8 cellular contexts compared by ENCODE assay signal in the genomic region with DNA sequence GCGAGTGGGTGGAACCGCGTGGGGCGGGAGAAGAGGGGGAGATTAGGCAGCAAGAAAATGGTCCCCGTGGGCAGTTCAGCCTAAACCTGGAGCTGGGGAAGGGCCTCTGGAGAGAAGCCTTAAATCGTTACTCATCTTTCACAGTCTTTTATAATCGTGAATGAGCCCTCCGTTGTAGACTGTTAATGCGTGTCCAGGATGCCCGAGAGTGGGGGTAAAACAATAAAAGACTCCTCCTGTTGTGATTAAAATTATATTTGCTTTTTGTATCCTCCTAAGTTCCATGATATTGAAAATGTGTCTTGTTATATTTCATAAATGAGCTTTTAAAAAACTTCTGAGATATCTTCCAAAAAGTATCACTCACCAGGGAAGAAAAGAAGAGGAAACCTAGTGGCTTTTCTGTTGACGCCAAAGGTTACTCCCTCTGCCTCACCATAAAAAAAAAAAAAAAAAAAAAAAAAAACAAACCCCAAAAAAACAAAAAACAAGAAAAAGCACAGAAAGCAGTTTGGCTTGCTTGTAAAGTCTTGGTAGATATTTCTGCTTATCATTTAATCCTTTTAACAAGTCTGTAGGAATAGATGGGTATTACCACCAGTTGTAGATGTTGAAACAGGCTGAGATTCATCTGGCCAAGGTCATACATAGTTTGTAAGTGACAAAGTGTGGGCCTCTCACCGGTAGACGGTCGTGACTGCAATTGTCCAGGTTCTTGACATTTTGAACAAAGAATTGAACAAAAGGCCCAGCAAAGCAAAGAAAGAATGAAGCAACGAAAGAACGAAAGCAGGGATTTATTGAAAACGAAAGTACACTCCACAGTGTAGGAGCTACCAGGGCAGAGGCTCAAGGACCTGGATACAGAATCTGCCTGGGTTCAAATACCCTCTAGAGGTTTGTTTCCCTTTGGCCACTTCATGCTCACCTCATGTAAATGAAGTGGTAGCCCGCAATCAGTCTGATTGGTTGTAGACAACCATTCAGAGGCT. TPM values are rescaled to one million over a fixed set of nuclear protein-coding genes. Genes with fewer than 3 reads are reported as not detected.
DNase-seq lines count a peak whose midpoint lies in the region; ATAC-seq and TF ChIP-seq lines count a peak whose summit lies in the region.

No MANE protein-coding gene starts in this region.

- H3K27ac ChIP-seq in left ventricle myocardium inferior (replicated peaks) (peak overlapping the region; percentile 94), caudate nucleus (ENCODE audit: low read depth, low read length) (peak overlapping the region; percentile 98)

- no peaks in the 10 kb centered on the region for H3K9me3 ChIP-seq in left ventricle myocardium inferior (replicated peaks)
- H3K9me3 ChIP-seq in mononuclear cell (ENCODE audit: low read depth, low read length), result no peaks in the 10 kb centered on the region

- ATAC-seq in GM21737 (IDR thresholded peaks at IDR 0.05; ENCODE audit: unreplicated experiment) (no peak), GM21786 (IDR thresholded peaks at IDR 0.05; ENCODE audit: unreplicated experiment) (no peak)

- DNase-seq in left ventricle myocardium inferior (no peak), cardiac septum (ENCODE audit: low spot score) (no peak), NCI-H69 (lab: John Stamatoyannopoulos, UW) (peak; percentile 26), caudate nucleus (lab: John Stamatoyannopoulos, UW) (no peak), foreskin melanocyte (no peak)

- no peak for TF ChIP-seq CTCF in left ventricle myocardium inferior (IDR thresholded peaks at IDR 0.05; ENCODE audit: borderline replicate concordance)

- H3K36me3 ChIP-seq in left ventricle myocardium inferior, result no peaks in the 10 kb centered on the region

- H3K27me3 ChIP-seq in left ventricle myocardium inferior (ENCODE audit: low read depth) (no peaks in the 10 kb centered on the region), mononuclear cell (ENCODE audit: insufficient read depth, low read length) (no peaks in the 10 kb centered on the region)

- intact Hi-C loops in left ventricle myocardium inferior (cut with micrococcal nuclease) (no loop called here), cardiac septum (cut with DNase I) (loop anchor here (1.0 kb wide), 1 partner anchor 12 kb away; the partner anchor contains the start of gene ELOVL5)

- peaks cover 25% of the 10 kb centered on the region for H3K4me1 ChIP-seq in left ventricle myocardium inferior
- peaks cover 37% of the 10 kb centered on the region for H3K4me1 ChIP-seq in mononuclear cell (ENCODE audit: insufficient read depth, low read length)

- peak overlapping the region; percentile 73 for H3K4me3 ChIP-seq in left ventricle myocardium inferior
- peak overlapping the region; percentile 45 for H3K4me3 ChIP-seq in mononuclear cell (ENCODE audit: low read length)

RNA-seq across cellular contexts. Expression of gene ELOVL5, which starts 11.4 kb away (rescaled TPM):
- total RNA-seq in left ventricle myocardium inferior (19.0 TPM), cardiac septum (37.6 TPM), mononuclear cell (94.8 TPM)
